In genomic region chr1:210373628-210373877, GRCh38 we compare ENCODE assay signal across 12 cellular contexts. TPM values are rescaled to one million over a fixed set of nuclear protein-coding genes. Genes with fewer than 3 reads are reported as not detected.
DNase-seq lines count a peak whose midpoint lies in the region; ATAC-seq and TF ChIP-seq lines count a peak whose summit lies in the region.
"Had no signal": no experiment of that assay in that cellular context is flagged by ENCODE, and none has a peak within 500 bp of the region (broad histone marks: within the 10 kb centered on the region; RNA-seq: fewer than 3 reads in every experiment).

No MANE protein-coding gene starts in this region.

- no peak for TF ChIP-seq CTCF in PC-3 (conservative IDR thresholded peaks at IDR 0.05; ENCODE audit: low read depth, low read length)

- peaks cover 45% of the 10 kb centered on the region for H3K4me1 ChIP-seq in PC-3 (ENCODE audit: insufficient read depth, low read length)

- H3K9me2 ChIP-seq in PC-3 (replicated peaks; ENCODE audit: low read length), result no peaks in the 10 kb centered on the region

- no peaks in the 10 kb centered on the region for H3K36me3 ChIP-seq in PC-3 (ENCODE audit: low read depth, low read length)
- H3K36me3 ChIP-seq: heart left ventricle, thyroid gland had no signal

- H3K4me2 ChIP-seq in PC-3 (ENCODE audit: low read length), result peak overlapping the region; percentile 16

- peaks cover 34% of the 10 kb centered on the region for H3K4me1 Mint-ChIP-seq in stimulated activated naive CD8-positive, alpha-beta T cell treated with anti-CD3 and anti-CD28 coated beads, Interleukin-15, Interleukin-2, amounts not matched to agents 100 ng/mL and 50 ng/mL, for 24 hours (ENCODE audit: low read depth)
- H3K4me1 Mint-ChIP-seq: naive B cell had no signal

- no peaks in the 10 kb centered on the region for H3K36me3 Mint-ChIP-seq in stimulated activated naive CD8-positive, alpha-beta T cell treated with anti-CD3 and anti-CD28 coated beads, Interleukin-15, Interleukin-2, amounts not matched to agents 100 ng/mL and 50 ng/mL, for 24 hours (ENCODE audit: low read depth)
- H3K36me3 Mint-ChIP-seq: naive B cell had no signal

- no peak overlapping the region for H2AFZ ChIP-seq in PC-3 (ENCODE audit: low read length)

- H3K27ac ChIP-seq in PC-3 (ENCODE audit: low read length) (peak overlapping the region; percentile 83), epithelial cell of prostate (peak overlapping the region; percentile 86)
- H3K27ac ChIP-seq: C4-2B, thyroid gland had no signal

- no peaks in the 10 kb centered on the region for H3K9me3 Mint-ChIP-seq in stimulated activated naive CD8-positive, alpha-beta T cell treated with anti-CD3 and anti-CD28 coated beads, Interleukin-15, Interleukin-2, amounts not matched to agents 100 ng/mL and 50 ng/mL, for 24 hours
- H3K9me3 Mint-ChIP-seq: naive B cell had no signal

- CTCF ChIA-PET in PC-3 (lab: Charles Lee), result interaction anchor here (0.8 to 1.1 kb wide), 2 partner anchors 12 to 26 kb away, joined by 3 to 4 read pairs; no protein-coding TSS in a partner anchor

- H3K9me3 ChIP-seq in PC-3 (ENCODE audit: low read length), result no peaks in the 10 kb centered on the region
- H3K9me3 ChIP-seq: heart left ventricle, thyroid gland had no signal

- no peaks in the 10 kb centered on the region for H4K20me1 ChIP-seq in PC-3 (ENCODE audit: low read length)

- H3K9ac ChIP-seq in PC-3 (ENCODE audit: low read length), result no peak overlapping the region

- no peaks in the 10 kb centered on the region for H3K79me2 ChIP-seq in PC-3 (ENCODE audit: low read length)

- H3K4me3 ChIP-seq in PC-3 (ENCODE audit: low read length), result no peak overlapping the region
- H3K4me3 ChIP-seq: heart left ventricle, thyroid gland had no signal

- H3K27ac Mint-ChIP-seq in stimulated activated naive CD8-positive, alpha-beta T cell treated with anti-CD3 and anti-CD28 coated beads, Interleukin-15, Interleukin-2, amounts not matched to agents 100 ng/mL and 50 ng/mL, for 24 hours, result peak overlapping the region; percentile 91

- POLR2A ChIA-PET in PC-3 (lab: Charles Lee; ENCODE audit: unreplicated experiment), result interaction anchor here (0.6 to 1.0 kb wide), 3 partner anchors 44 to 1205 kb away, joined by 4 to 9 read pairs (median 6); partner anchors contain the start of gene SLC30A1

- no peaks in the 10 kb centered on the region for H3K27me3 Mint-ChIP-seq in stimulated activated naive CD8-positive, alpha-beta T cell treated with anti-CD3 and anti-CD28 coated beads, Interleukin-15, Interleukin-2, amounts not matched to agents 100 ng/mL and 50 ng/mL, for 24 hours
- H3K27me3 Mint-ChIP-seq: naive B cell had no signal

- BruUV-seq in PC-3 (replicated peaks; lab: Mats Ljungman, UMichigan), result no TSS peak

- H3F3A ChIP-seq in PC-3 (ENCODE audit: low read length, unreplicated experiment), result no peaks in the 10 kb centered on the region

- H3K27me3 ChIP-seq in PC-3 (ENCODE audit: low read length), result no peaks in the 10 kb centered on the region
- H3K27me3 ChIP-seq: heart left ventricle, thyroid gland had no signal

- no peak for DNase-seq in stimulated activated naive CD8-positive, alpha-beta T cell treated with anti-CD3 and anti-CD28 coated beads, Interleukin-15, Interleukin-2, amounts not matched to agents 100 U/mL and 50 U/mL, for 24 hours
- no peak for DNase-seq in PC-3
- peak; percentile 100 for DNase-seq in epithelial cell of prostate (ENCODE audit: low read depth, low spot score)
- no peak for DNase-seq in hippocampal formation (lab: John Stamatoyannopoulos, UW)
- DNase-seq in SK-N-DZ (ENCODE audit: low spot score), result no peak
- DNase-seq: heart left ventricle, naive B cell, thyroid gland had no signal

- ATAC-seq in stimulated activated naive CD8-positive, alpha-beta T cell treated with anti-CD3 and anti-CD28 coated beads, Interleukin-15, Interleukin-2, amounts not matched to agents 100 U/mL and 50 U/mL, for 24 hours, result no peak
- ATAC-seq in PC-3 (no peak), HG02973 (IDR thresholded peaks at IDR 0.05; ENCODE audit: unreplicated experiment) (no peak), GM18498 (IDR thresholded peaks at IDR 0.05; ENCODE audit: unreplicated experiment) (no peak)

- intact Hi-C loops in PC-3 (cut with micrococcal nuclease), result no loop called here

- H3K4me3 Mint-ChIP-seq in stimulated activated naive CD8-positive, alpha-beta T cell treated with anti-CD3 and anti-CD28 coated beads, Interleukin-15, Interleukin-2, amounts not matched to agents 100 ng/mL and 50 ng/mL, for 24 hours, result no peak overlapping the region
- H3K4me3 Mint-ChIP-seq: naive B cell had no signal

RNA-seq across cellular contexts. Expression of gene HHAT, which starts 44.9 kb away (rescaled TPM):
- 2.4 and 3.4 TPM in 2 replicates for total RNA-seq in PC-3 (2014; rRNA removed)
- 13.6 and 15.3 TPM in 2 replicates for polyA plus RNA-seq in SK-N-DZ (2014; cell fraction: cytosol; rRNA removed)
- polyA plus RNA-seq in SK-N-DZ (2014; cell fraction: nucleus; rRNA removed), result 8.9 and 14.1 TPM in 2 replicates
